ENCODE assay signal across 21 cellular contexts in the genomic region with DNA sequence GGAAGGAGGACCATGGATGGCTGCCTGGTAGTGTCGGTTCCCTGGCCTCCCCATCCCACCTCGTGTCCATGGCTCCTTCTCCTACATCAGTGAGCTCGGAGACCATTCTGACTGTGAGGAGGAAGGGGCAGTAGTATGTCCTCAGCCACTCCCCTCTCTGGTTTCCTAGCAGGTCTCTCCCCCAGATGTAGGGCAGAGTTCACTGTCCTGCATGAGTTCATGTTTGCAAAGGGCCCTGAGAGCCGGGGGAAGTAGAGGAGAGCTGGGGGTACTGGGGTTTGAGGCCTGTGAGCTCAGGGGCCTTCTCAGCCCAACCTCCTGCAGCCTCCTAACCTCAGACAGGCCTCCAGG. TPM values are rescaled to one million over a fixed set of nuclear protein-coding genes. Genes with fewer than 3 reads are reported as not detected.
DNase-seq lines count a peak whose midpoint lies in the region; ATAC-seq and TF ChIP-seq lines count a peak whose summit lies in the region.
"Had no signal": no experiment of that assay in that cellular context is flagged by ENCODE, and none has a peak within 500 bp of the region (broad histone marks: within the 10 kb centered on the region; RNA-seq: fewer than 3 reads in every experiment).

No MANE protein-coding gene starts in this region.

- H3K4me2 ChIP-seq in smooth muscle cell = peak overlapping the region; percentile 27
- H3K4me2 ChIP-seq: KMS-11 had no signal

- H3K36me3 Mint-ChIP-seq in central memory CD8-positive, alpha-beta T cell (ENCODE audit: insufficient read depth) = peaks cover 25% of the 10 kb centered on the region

- H4K20me1 ChIP-seq in smooth muscle cell (ENCODE audit: low read depth) = no peaks in the 10 kb centered on the region

- 76 to 85% methylated on average over 4 of the region's 4 CpGs for WGBS in heart right ventricle, 2 donors
- WGBS in right lobe of liver (ENCODE audit: insufficient coverage, low coverage, low lambda C conversion rate, missing lambda C conversion rate) = no CpG with 5 or more reads among the region's 4 CpGs
- 70% methylated on average over 4 of the region's 4 CpGs for WGBS in smooth muscle cell (ENCODE audit: low lambda C conversion rate)

- peaks cover 27% of the 10 kb centered on the region for H3K4me1 Mint-ChIP-seq in central memory CD8-positive, alpha-beta T cell

- H3K9ac ChIP-seq in smooth muscle cell (ENCODE audit: low read depth) = no peak overlapping the region
- H3K9ac ChIP-seq: KMS-11 had no signal

- peaks cover 19 to 79% (median 69%) of the 10 kb centered on the region in 9 donors for H3K4me1 ChIP-seq in heart right ventricle
- H3K4me1 ChIP-seq in right lobe of liver = peaks cover 0 to 59% (median 21%) of the 10 kb centered on the region in 4 donors
- peaks cover 37% of the 10 kb centered on the region for H3K4me1 ChIP-seq in smooth muscle cell (ENCODE audit: low read depth)

- peaks cover 0 to 54% (median 0%) of the 10 kb centered on the region in 9 donors for H3K36me3 ChIP-seq in heart right ventricle
- peaks cover 0 to 33% (median 16%) of the 10 kb centered on the region in 4 donors for H3K36me3 ChIP-seq in right lobe of liver
- H3K36me3 ChIP-seq in smooth muscle cell (ENCODE audit: low read depth) = no peaks in the 10 kb centered on the region

- peak overlapping the region in 7 of 10 donors; percentile 10 to 70 (median 34) for H3K27ac ChIP-seq in heart right ventricle
- peak overlapping the region in 1 of 3 donors; percentile 37 for H3K27ac ChIP-seq in right lobe of liver
- H3K27ac ChIP-seq in smooth muscle cell (ENCODE audit: low read depth) = peak overlapping the region; percentile 52
- H3K27ac ChIP-seq: epithelial cell of prostate, KMS-11 had no signal

- H3K27ac Mint-ChIP-seq in central memory CD8-positive, alpha-beta T cell (ENCODE audit: low read depth) = peak overlapping the region; percentile 77

- no peaks in the 10 kb centered on the region for H3K79me2 ChIP-seq in smooth muscle cell (ENCODE audit: low read depth)

- intact Hi-C loops in heart right ventricle (cut with DNase I) = no loop called here
- intact Hi-C loops in left cardiac atrium (cut with DNase I) = no loop called here
- intact Hi-C loops in right lobe of liver (cut with DNase I) = loop anchor here in 1 of 2 donors (10.0 kb wide), 1 partner anchor 58 kb away; no protein-coding TSS in a partner anchor

- no peaks in the 10 kb centered on the region for H3K9me3 ChIP-seq in heart right ventricle
- no peaks in the 10 kb centered on the region for H3K9me3 ChIP-seq in right lobe of liver
- H3K9me3 ChIP-seq in smooth muscle cell (replicated peaks; ENCODE audit: low read depth) = no peaks in the 10 kb centered on the region
- H3K9me3 ChIP-seq: upper lobe of left lung had no signal

- H3K4me3 Mint-ChIP-seq in central memory CD8-positive, alpha-beta T cell = no peak overlapping the region
- H3K4me3 Mint-ChIP-seq: activated CD4-positive, alpha-beta T cell treated with anti-CD3 and anti-CD28 coated beads, Interleukin-2, amount 10 ng/mL, durations not matched to agents 24 days and 14 days; activated T-cell treated with anti-CD3 and anti-CD28 coated beads, Interleukin-2, amount 50 U/mL, for 24 hours; brain; T-helper 2 cell treated with Interferon-gamma antibody and Interleukin-4, amounts not matched to agents 5 μg/mL and 100 μg/mL, for 36 hours had no signal

- TF ChIP-seq POLR2A in right lobe of liver (IDR thresholded peaks at IDR 0.05) = no peak

- no peaks in the 10 kb centered on the region for H3K27me3 Mint-ChIP-seq in central memory CD8-positive, alpha-beta T cell
- H3K27me3 Mint-ChIP-seq: activated CD4-positive, alpha-beta T cell treated with anti-CD3 and anti-CD28 coated beads, Interleukin-2, amount 10 ng/mL, durations not matched to agents 24 days and 14 days; activated T-cell treated with anti-CD3 and anti-CD28 coated beads, Interleukin-2, amount 50 U/mL, for 24 hours had no signal

- H3F3A ChIP-seq in smooth muscle cell (ENCODE audit: low read depth) = peaks cover 28% of the 10 kb centered on the region

- H3K27me3 ChIP-seq in heart right ventricle (no peaks in the 10 kb centered on the region), right lobe of liver (no peaks in the 10 kb centered on the region), smooth muscle cell (ENCODE audit: low read depth) (no peaks in the 10 kb centered on the region)
- H3K27me3 ChIP-seq: upper lobe of left lung had no signal

- no peaks in the 10 kb centered on the region for H3K9me3 Mint-ChIP-seq in central memory CD8-positive, alpha-beta T cell
- H3K9me3 Mint-ChIP-seq: activated CD4-positive, alpha-beta T cell treated with anti-CD3 and anti-CD28 coated beads, Interleukin-2, amount 10 ng/mL, durations not matched to agents 24 days and 14 days; activated T-cell treated with anti-CD3 and anti-CD28 coated beads, Interleukin-2, amount 50 U/mL, for 24 hours; brain; H9; T-helper 2 cell treated with Interferon-gamma antibody and Interleukin-4, amounts not matched to agents 5 μg/mL and 100 μg/mL, for 36 hours had no signal

- ATAC-seq in heart right ventricle (no peak), left cardiac atrium (no peak), right lobe of liver (peak; percentile 3 to 10 (median 10)), HG02852 (IDR thresholded peaks at IDR 0.05; ENCODE audit: unreplicated experiment) (no peak), esophagus mucosa (no peak)
- no peak for ATAC-seq in central memory CD8-positive, alpha-beta T cell (replicated peaks; ENCODE audit: extremely low read depth, poor library complexity, severe bottlenecking)

- H3K4me3 ChIP-seq in heart right ventricle = no peak overlapping the region
- no peak overlapping the region for H3K4me3 ChIP-seq in right lobe of liver
- no peak overlapping the region for H3K4me3 ChIP-seq in smooth muscle cell
- H3K4me3 ChIP-seq: upper lobe of left lung had no signal

- H2AFZ ChIP-seq in smooth muscle cell (ENCODE audit: low read depth) = no peak overlapping the region

- DNase-seq in heart right ventricle (no peak), left cardiac atrium (no peak), right lobe of liver (no peak), smooth muscle cell (lab: John Stamatoyannopoulos, UW; ENCODE audit: unreplicated experiment) (no peak), DMS53 treated with DMSO at 0.1 percent for 48 hours (lab: John Stamatoyannopoulos, UW; ENCODE audit: unreplicated experiment) (no peak)
- no peak for DNase-seq in central memory CD8-positive, alpha-beta T cell (ENCODE audit: low spot score in 2 of 2)
- DNase-seq: activated CD4-positive, alpha-beta T cell treated with anti-CD3 and anti-CD28 coated beads, Interleukin-2, amount 10 ng/mL, durations not matched to agents 24 days and 14 days; activated gamma-delta T cell treated with Interleukin-2 at 50 U/mL for 16 hours; activated T-cell treated with anti-CD3 and anti-CD28 coated beads, Interleukin-2, amount 50 U/mL, for 24 hours; glutamatergic neuron; kidney glomerular epithelial cell; NCI-H1694; stimulated activated CD4-positive, alpha-beta T cell treated with anti-CD3 and anti-CD28 coated beads, Interleukin-2, amount 100 ng/mL, for 48 hours; upper lobe of left lung had no signal

- no peak for TF ChIP-seq CTCF in heart right ventricle (IDR thresholded peaks at IDR 0.05)
- TF ChIP-seq CTCF in right lobe of liver (IDR thresholded peaks at IDR 0.05) = no peak
- TF ChIP-seq CTCF in smooth muscle cell (IDR thresholded peaks at IDR 0.05; ENCODE audit: borderline replicate concordance, insufficient read depth, poor library complexity, severe bottlenecking) = no peak

RNA-seq across cellular contexts. Expression of a gene that starts 18.4 kb away (rescaled TPM):
- 10 to 100 TPM; 24.8 to 51.0 (median 43.4) TPM for total RNA-seq in heart right ventricle
- 10 to 100 TPM; 96.2 to 98.2 TPM for polyA plus RNA-seq in heart right ventricle
- total RNA-seq in left cardiac atrium = 100 to 1,000 TPM in 1 of 2 donors, 10 to 100 TPM in 1; 57.1 to 109 TPM
- 10 to 100 TPM in 4 of 6 experiments, 1 to 10 TPM in 2; 7.0 to 25.6 (median 17.5) TPM for total RNA-seq in right lobe of liver
- total RNA-seq in smooth muscle cell = 36.5 and 60.3 TPM in 2 replicates
- 58.5 and 60.9 TPM in 2 replicates for polyA plus RNA-seq in smooth muscle cell
- total RNA-seq in esophagus mucosa = 54.2 TPM

RNA-seq across cellular contexts. Expression of a gene that starts 33.2 kb away (rescaled TPM):
- total RNA-seq in heart right ventricle (10 to 100 TPM in 6 of 10 donors, 1 to 10 TPM in 4; 6.5 to 17.3 (median 10.6) TPM), left cardiac atrium (10 to 100 TPM; 11.3 to 13.1 TPM), right lobe of liver (10 to 100 TPM; 12.6 to 65.2 (median 21.9) TPM), smooth muscle cell (8.9 and 19.0 TPM in 2 replicates), esophagus mucosa (17.4 TPM)
- polyA plus RNA-seq in heart right ventricle (10 to 100 TPM in 1 of 2 donors, 1 to 10 TPM in 1; 8.8 to 17.1 TPM), smooth muscle cell (25.4 and 34.1 TPM in 2 replicates)

RNA-seq across cellular contexts. Expression of a gene that starts 54.2 kb away (rescaled TPM):
- 10 to 100 TPM in 1 of 10 donors, 1 to 10 TPM in 9; 6.3 to 10.1 (median 8.6) TPM for total RNA-seq in heart right ventricle
- polyA plus RNA-seq in heart right ventricle = 1 to 10 TPM; 3.1 to 3.3 TPM
- total RNA-seq in left cardiac atrium = 1 to 10 TPM; 7.6 to 8.7 TPM
- 10 to 100 TPM in 2 of 6 experiments, 1 to 10 TPM in 4; 8.0 to 12.1 (median 9.7) TPM for total RNA-seq in right lobe of liver
- total RNA-seq in smooth muscle cell = 3.5 and 3.7 TPM in 2 replicates
- 2.9 and 5.1 TPM in 2 replicates for polyA plus RNA-seq in smooth muscle cell
- total RNA-seq in esophagus mucosa = 5.8 TPM

Comparison
In these comparisons a context has a peak if more than half of its experiments do, and no peak if none do; other contexts are left out.
1. ATAC-seq: peak in right lobe of liver (4 of 4); none in heart right ventricle (0 of 8), left cardiac atrium (0 of 2), central memory CD8-positive, alpha-beta T cell (single experiment), HG02852 (single experiment) and esophagus mucosa (single experiment).